ENCODE assay signal across 11 cellular contexts in genomic region chr11:8258771-8259170, GRCh38. TPM values are rescaled to one million over a fixed set of nuclear protein-coding genes. Genes with fewer than 3 reads are reported as not detected.
DNase-seq lines count a peak whose midpoint lies in the region; ATAC-seq and TF ChIP-seq lines count a peak whose summit lies in the region.
"Had no signal": no experiment of that assay in that cellular context is flagged by ENCODE, and none has a peak within 500 bp of the region (broad histone marks: within the 10 kb centered on the region; RNA-seq: fewer than 3 reads in every experiment).

No MANE protein-coding gene starts in this region.

- peaks cover 19% of the 10 kb centered on the region for H3K27me3 Mint-ChIP-seq in brain
- H3K27me3 Mint-ChIP-seq in activated naive CD8-positive, alpha-beta T cell treated with anti-CD3 and anti-CD28 coated beads, Interleukin-2, amount 50 U/mL, for 24 hours = peaks cover 28% of the 10 kb centered on the region
- peaks cover 46% of the 10 kb centered on the region for H3K27me3 Mint-ChIP-seq in WTC11 (ENCODE audit: low read depth)

- ATAC-seq in activated naive CD8-positive, alpha-beta T cell treated with anti-CD3 and anti-CD28 coated beads, Interleukin-2, amount 50 U/mL, for 24 hours = no peak
- no peak for ATAC-seq in WTC11
- no peak for ATAC-seq in HG02840 (IDR thresholded peaks at IDR 0.05; ENCODE audit: low FRiP score, unreplicated experiment)

- DNase-seq in M059J (ENCODE audit: low read depth) (peak; percentile 71), medulla oblongata (ENCODE audit: extremely low spot score) (peak; percentile 12), NCI-H524 (lab: John Stamatoyannopoulos, UW) (no peak), WTC11 (ENCODE audit: low spot score) (no peak)
- DNase-seq in activated naive CD8-positive, alpha-beta T cell treated with anti-CD3 and anti-CD28 coated beads, Interleukin-2, amount 50 U/mL, for 24 hours = no peak
- DNase-seq: activated CD4-positive, alpha-beta T cell treated with anti-CD3 and anti-CD28 coated beads, Interleukin-2, amount 50 U/mL, for 4 hours; ovary had no signal

- H3K27me3 ChIP-seq in BLaER1 treated with 17β-estradiol and CSF1 and Interleukin-3, amounts not matched to agents 10 nM and 100 nM = peaks cover 39 to 52% (median 44%) of the 10 kb centered on the region in 11 experiments
- H3K27me3 ChIP-seq: ovary had no signal

- H3K4me1 Mint-ChIP-seq in brain (peaks cover 83% of the 10 kb centered on the region), WTC11 (peaks cover 13% of the 10 kb centered on the region)
- peaks cover 5% of the 10 kb centered on the region for H3K4me1 Mint-ChIP-seq in activated naive CD8-positive, alpha-beta T cell treated with anti-CD3 and anti-CD28 coated beads, Interleukin-2, amount 50 U/mL, for 24 hours

- peaks cover 0 to 23% (median 11%) of the 10 kb centered on the region in 11 experiments; a peak in 12 of 22 replicates for H4K20me1 ChIP-seq in BLaER1 treated with 17β-estradiol and CSF1 and Interleukin-3, amounts not matched to agents 10 nM and 100 nM

- CTCF ChIA-PET in WTC11 (lab: Charles Lee) = interaction anchor here (1.2 kb wide), 1 partner anchor 66 kb away, joined by 3 read pairs; no protein-coding TSS in a partner anchor

- H3K4me3 Mint-ChIP-seq in brain (peak overlapping the region in 4 of 5 experiments; percentile 4 to 54 (median 43)), WTC11 (no peak overlapping the region)
- H3K4me3 Mint-ChIP-seq in activated naive CD8-positive, alpha-beta T cell treated with anti-CD3 and anti-CD28 coated beads, Interleukin-2, amount 50 U/mL, for 24 hours = no peak overlapping the region

- H3K27ac ChIP-seq in BLaER1 treated with 17β-estradiol and CSF1 and Interleukin-3, amounts not matched to agents 10 nM and 100 nM = no peak overlapping the region; a peak in 1 of 22 replicates
- H3K27ac ChIP-seq: cardiac muscle cell, ovary had no signal

- H3K9me3 Mint-ChIP-seq in brain (peaks cover 0 to under 1% (median 0%) of the 10 kb centered on the region in 5 experiments), WTC11 (no peaks in the 10 kb centered on the region)
- H3K9me3 Mint-ChIP-seq in activated naive CD8-positive, alpha-beta T cell treated with anti-CD3 and anti-CD28 coated beads, Interleukin-2, amount 50 U/mL, for 24 hours = no peaks in the 10 kb centered on the region

- TF ChIP-seq CTCF in brain (conservative IDR thresholded peaks at IDR 0.05) (no peak), WTC11 (IDR thresholded peaks at IDR 0.05) (no peak)

- H3K36me3 Mint-ChIP-seq in brain (no peaks in the 10 kb centered on the region), WTC11 (no peaks in the 10 kb centered on the region)
- no peaks in the 10 kb centered on the region for H3K36me3 Mint-ChIP-seq in activated naive CD8-positive, alpha-beta T cell treated with anti-CD3 and anti-CD28 coated beads, Interleukin-2, amount 50 U/mL, for 24 hours (ENCODE audit: low read depth)

- no peaks in the 10 kb centered on the region for H3K9me3 ChIP-seq in BLaER1 treated with 17β-estradiol and CSF1 and Interleukin-3, amounts not matched to agents 10 nM and 100 nM (replicated peaks in 1 of 11)
- H3K9me3 ChIP-seq: ovary had no signal

- H3K27ac Mint-ChIP-seq in brain = peak overlapping the region; percentile 38 to 82 (median 60)
- H3K27ac Mint-ChIP-seq in activated naive CD8-positive, alpha-beta T cell treated with anti-CD3 and anti-CD28 coated beads, Interleukin-2, amount 50 U/mL, for 24 hours = no peak overlapping the region
- H3K27ac Mint-ChIP-seq in WTC11 = no peak overlapping the region

- POLR2A ChIA-PET in WTC11 (lab: Charles Lee) = no interaction called here

- H3K9ac ChIP-seq in BLaER1 treated with 17β-estradiol and CSF1 and Interleukin-3, amounts not matched to agents 10 nM and 100 nM = no peak overlapping the region

- H3K36me3 ChIP-seq in BLaER1 treated with 17β-estradiol and CSF1 and Interleukin-3, amounts not matched to agents 10 nM and 100 nM = no peaks in the 10 kb centered on the region
- H3K36me3 ChIP-seq: cardiac muscle cell, ovary had no signal

- peaks cover 28 to 40% (median 38%) of the 10 kb centered on the region in 10 experiments for H3K4me1 ChIP-seq in BLaER1 treated with 17β-estradiol and CSF1 and Interleukin-3, amounts not matched to agents 10 nM and 100 nM

- peak overlapping the region; percentile 19 to 89 (median 74); a peak in 21 of 22 replicates for H3K4me2 ChIP-seq in BLaER1 treated with 17β-estradiol and CSF1 and Interleukin-3, amounts not matched to agents 10 nM and 100 nM

- no peak overlapping the region for H3K4me3 ChIP-seq in BLaER1 treated with 17β-estradiol and CSF1 and Interleukin-3, amounts not matched to agents 10 nM and 100 nM
- H3K4me3 ChIP-seq: cardiac muscle cell, ovary had no signal

TF ChIP-seq in WTC11, 78 proteins besides CTCF, POLR2A, EP300 and RAD21:
- no peak for TF ChIP-seq ARID4B (CRISPR knock-in tag; IDR thresholded peaks at IDR 0.05; ENCODE audit: borderline replicate concordance)
- no peak for TF ChIP-seq TP53 (CRISPR knock-in tag; IDR thresholded peaks at IDR 0.05)

RNA-seq across cellular contexts. Expression of gene LMO1, which starts 4.9 kb away (rescaled TPM):
- not detected in 2 replicates for total RNA-seq in M059J (2014; rRNA removed; shearing (Covaris generic))
- polyA plus RNA-seq in brain (ENCODE audit: insufficient read depth, low read depth, low replicate concordance) = 0.93 TPM
- total RNA-seq in WTC11 (2021) = 0.39 to 0.44 TPM (median 0.44 TPM) in 3 replicates

Comparison
In these comparisons a context has a peak if more than half of its experiments do, and no peak if none do; other contexts are left out.
1. DNase-seq: peak in M059J (single experiment) and medulla oblongata (single experiment); none in NCI-H524 (0 of 2), activated naive CD8-positive, alpha-beta T cell treated with anti-CD3 and anti-CD28 coated beads, Interleukin-2, amount 50 U/mL, for 24 hours (single experiment) and WTC11 (single experiment).
2. H3K27ac Mint-ChIP-seq: peak in brain (5 of 5); none in activated naive CD8-positive, alpha-beta T cell treated with anti-CD3 and anti-CD28 coated beads, Interleukin-2, amount 50 U/mL, for 24 hours (single experiment) and WTC11 (single experiment).
3. H3K4me3 Mint-ChIP-seq: peak in brain (4 of 5); none in activated naive CD8-positive, alpha-beta T cell treated with anti-CD3 and anti-CD28 coated beads, Interleukin-2, amount 50 U/mL, for 24 hours (single experiment) and WTC11 (single experiment).